ENCODE assay signal across 1 cellular context in genomic region chr6:110815260-110816109, GRCh38.
A peak's percentile ranks its signal among the peaks of the same experiment; 100 is the strongest.
TF ChIP-seq lines count a peak whose summit lies in the region.

Gene CDK19, minus strand, starts transcription at chr6:110815469. Its CDS starts 333 bp downstream, at chr6:110815136.

TF ChIP-seq in HepG2, 621 proteins besides CTCF, POLR2A, EP300 and RAD21 (continued from another document and continues in another):
- TF ChIP-seq ZHX2 (IDR thresholded peaks at IDR 0.05; ENCODE audit: low read depth) (no peak), ZHX2 (CRISPR knock-in tag; IDR thresholded peaks at IDR 0.05; ENCODE audit: borderline replicate concordance) (no peak), SMAD1 (CRISPR knock-in tag; IDR thresholded peaks at IDR 0.05; ENCODE audit: borderline replicate concordance, low read depth) (peak; percentile 80; the same call in 1 of the 2 replicates), RXRA (CRISPR knock-in tag; IDR thresholded peaks at IDR 0.05) (peak; percentile 86), TAF15 (IDR thresholded peaks at IDR 0.05; ENCODE audit: low read depth, low read length, poor library complexity, severe bottlenecking) (no peak), ZNF800 (CRISPR knock-in tag; IDR thresholded peaks at IDR 0.05) (no peak; the same call in 1 of the 2 replicates), SAFB2 (CRISPR knock-in tag; IDR thresholded peaks at IDR 0.05; ENCODE audit: borderline replicate concordance, low read depth) (no peak), DRAP1 (CRISPR knock-in tag; IDR thresholded peaks at IDR 0.05) (peak; percentile 95; the same call in 1 of the 2 replicates), DR1 (CRISPR knock-in tag; IDR thresholded peaks at IDR 0.05) (peak; percentile 78), ZNF543 (CRISPR knock-in tag; IDR thresholded peaks at IDR 0.05) (peak; percentile 84; the same call in 1 of the 2 replicates), ZEB1 (IDR thresholded peaks at IDR 0.05; ENCODE audit: insufficient replicate concordance, low read depth) (peak; percentile 71), ZNF776 (CRISPR knock-in tag; IDR thresholded peaks at IDR 0.05) (no peak), LRRFIP1 (CRISPR knock-in tag; conservative IDR thresholded peaks at IDR 0.05) (no peak), GMEB2 (CRISPR knock-in tag; IDR thresholded peaks at IDR 0.05; ENCODE audit: low read depth) (no peak), THAP9 (CRISPR knock-in tag; IDR thresholded peaks at IDR 0.05; ENCODE audit: borderline replicate concordance) (peak; percentile 76; the same call in 1 of the 2 replicates), SMARCC2 (IDR thresholded peaks at IDR 0.05) (no peak), ZFAT (CRISPR knock-in tag; conservative IDR thresholded peaks at IDR 0.05) (no peak), ZNF264 (CRISPR knock-in tag; IDR thresholded peaks at IDR 0.05) (no peak), SNAPC2 (CRISPR knock-in tag; IDR thresholded peaks at IDR 0.05) (0 out of 2 replicates have a peak, but pooled peaks have one; percentile 27), ZNF350 (CRISPR knock-in tag; IDR thresholded peaks at IDR 0.05; ENCODE audit: borderline replicate concordance, low read depth) (peak; percentile 92), ATF2 (CRISPR knock-in tag; IDR thresholded peaks at IDR 0.05) (peak; percentile 45), ZBTB37 (CRISPR knock-in tag; IDR thresholded peaks at IDR 0.05) (no peak), MXI1 (IDR thresholded peaks at IDR 0.05; ENCODE audit: borderline replicate concordance, low read depth, low read length) (peak; percentile 36; the same call in 2 of the 3 replicates)
